ENCODE assay signal across 11 cellular contexts in genomic region chr15:56557415-56557814, GRCh38.
"Had no signal": no experiment of that assay in that cellular context is flagged by ENCODE, and none has a peak within 500 bp of the region (broad histone marks: within the 10 kb centered on the region; RNA-seq: fewer than 3 reads in every experiment).

No MANE protein-coding gene starts in this region.

- H3K9me3 ChIP-seq: HAP-1 had no signal

- FAIRE-seq: H1, H54 had no signal

- H3K4me2 ChIP-seq: GM23338 had no signal

- H3K9ac ChIP-seq: GM23248 had no signal

- ATAC-seq: GM23338, HCT116 had no signal

- DNase-seq: GM23248, GOT3, H7, H9, HCEC 1CT, HFFc6 had no signal

- H3K4me1 ChIP-seq: HAP-1 had no signal

- H2AFZ ChIP-seq: GM23248, GM23338 had no signal

- H3K4me3 ChIP-seq: GM23248, GM23338, HAP-1 had no signal

- H3K36me3 ChIP-seq: HAP-1 had no signal

- H3K27ac ChIP-seq: GM23248 had no signal
